ENCODE assay signal across 1 cellular context in genomic region chr2:146123714-146124113, GRCh38.
TF ChIP-seq lines count a peak whose summit lies in the region.

No MANE protein-coding gene starts in this region.

TF ChIP-seq in SK-N-SH treated with all-trans-retinoic acid at 6 μM for 48 hours, 23 proteins besides CTCF, POLR2A, EP300 and RAD21 (continued from another document):
- TF ChIP-seq TSHZ2 (CRISPR knock-in tag; IDR thresholded peaks at IDR 0.05) (no peak), PATZ1 (CRISPR knock-in tag; IDR thresholded peaks at IDR 0.05; ENCODE audit: borderline replicate concordance) (no peak), CSRNP3 (CRISPR knock-in tag; IDR thresholded peaks at IDR 0.05) (no peak), POU6F1 (CRISPR knock-in tag; IDR thresholded peaks at IDR 0.05; ENCODE audit: borderline replicate concordance, low read depth) (no peak)
